12 cellular contexts compared by ENCODE assay signal in genomic region chr10:14665304-14665703, GRCh38.
DNase-seq lines count a peak whose midpoint lies in the region; ATAC-seq and TF ChIP-seq lines count a peak whose summit lies in the region.
"Had no signal": no experiment of that assay in that cellular context is flagged by ENCODE, and none has a peak within 500 bp of the region (broad histone marks: within the 10 kb centered on the region; RNA-seq: fewer than 3 reads in every experiment).

No MANE protein-coding gene starts in this region.

- no peak overlapping the region for H3K4me3 Mint-ChIP-seq in activated T-cell treated with anti-CD3 and anti-CD28 coated beads, Interleukin-2, amount 50 U/mL, for 24 hours
- H3K4me3 Mint-ChIP-seq: memory B cell had no signal

- ATAC-seq in GM21423 (IDR thresholded peaks at IDR 0.05; ENCODE audit: unreplicated experiment) = no peak
- ATAC-seq in HG02798 (IDR thresholded peaks at IDR 0.05; ENCODE audit: poor library complexity, unreplicated experiment) = no peak
- ATAC-seq: HepG2 had no signal

- WGBS in mammary epithelial cell (ENCODE audit: low coverage, missing lambda C conversion rate) = 0% methylated on average over 1 of the region's 1 CpG
- 0% methylated on average over 1 of the region's 1 CpG for WGBS in prostate gland

- H3K4me2 ChIP-seq in mammary epithelial cell (ENCODE audit: insufficient read depth, low read depth, low read length) = no peak overlapping the region
- H3K4me2 ChIP-seq: BLaER1 had no signal

- no peaks in the 10 kb centered on the region for H3K27me3 ChIP-seq in mammary epithelial cell (ENCODE audit: insufficient read depth, low read length)
- no peaks in the 10 kb centered on the region for H3K27me3 ChIP-seq in prostate gland (replicated peaks; ENCODE audit: insufficient read depth)
- H3K27me3 ChIP-seq: BLaER1 had no signal

- peaks cover 27% of the 10 kb centered on the region for H3K9me3 Mint-ChIP-seq in activated T-cell treated with anti-CD3 and anti-CD28 coated beads, Interleukin-2, amount 50 U/mL, for 24 hours

- dilution Hi-C loops in mammary epithelial cell (cut with HindIII; ENCODE audit: low sequenced_read_pairs) = no loop called here

- no peak overlapping the region for H3K4me3 ChIP-seq in mammary epithelial cell (replicated peaks in 1 of 3; ENCODE audit: insufficient read depth in 1 of 3, low read depth in 2 of 3, low read length in 3 of 3)
- H3K4me3 ChIP-seq in prostate gland = no peak overlapping the region
- H3K4me3 ChIP-seq: BLaER1 had no signal

- CTCF ChIA-PET in mammary epithelial cell (lab: Charles Lee; ENCODE audit: low non-redundant PET) = no interaction called here

- H3K27ac Mint-ChIP-seq in activated T-cell treated with anti-CD3 and anti-CD28 coated beads, Interleukin-2, amount 50 U/mL, for 24 hours = peak overlapping the region; percentile 86
- H3K27ac Mint-ChIP-seq: memory B cell had no signal

- in situ Hi-C loops in mammary epithelial cell (cut with MboI; ENCODE audit: low sequenced_read_pairs in 2 of 2) = no loop called here

- no peaks in the 10 kb centered on the region for H3K36me3 ChIP-seq in mammary epithelial cell (ENCODE audit: insufficient read depth, low read length)
- no peaks in the 10 kb centered on the region for H3K36me3 ChIP-seq in prostate gland
- H3K36me3 ChIP-seq: BLaER1 had no signal

- no peaks in the 10 kb centered on the region for H4K20me1 ChIP-seq in mammary epithelial cell (ENCODE audit: insufficient read depth, low read length)
- H4K20me1 ChIP-seq: BLaER1 had no signal

- BruUV-seq in mammary epithelial cell (replicated peaks; lab: Mats Ljungman, UMichigan) = no TSS peak

- no peaks in the 10 kb centered on the region for H3K79me2 ChIP-seq in mammary epithelial cell (ENCODE audit: insufficient read depth, low read length)

- no peak for DNase-seq in activated T-cell treated with anti-CD3 and anti-CD28 coated beads, Interleukin-2, amount 50 U/mL, for 24 hours
- no peak for DNase-seq in activated T-cell treated with anti-CD3 and anti-CD28 coated beads for 4 hours
- DNase-seq in NCI-H2171 treated with DMSO at 0.1 percent for 48 hours (lab: John Stamatoyannopoulos, UW) = peak; percentile 20
- peak; percentile 72 for DNase-seq in mammary epithelial cell
- DNase-seq in prostate gland (ENCODE audit: low spot score) = peak; percentile 29
- no peak for DNase-seq in SIG-M5 treated with dmso at 0.1 percent for 504 hours (lab: John Stamatoyannopoulos, UW; ENCODE audit: unreplicated experiment)
- DNase-seq: activated CD4-positive, alpha-beta T cell treated with anti-CD3 and anti-CD28 coated beads for 1 hour had no signal

- H3K9me3 ChIP-seq in mammary epithelial cell (replicated peaks; ENCODE audit: insufficient read depth, low read length) (no peaks in the 10 kb centered on the region), prostate gland (no peaks in the 10 kb centered on the region)

- H3K36me3 Mint-ChIP-seq in activated T-cell treated with anti-CD3 and anti-CD28 coated beads, Interleukin-2, amount 50 U/mL, for 24 hours (ENCODE audit: low read depth) = peaks cover 14% of the 10 kb centered on the region

- H3K27me3 Mint-ChIP-seq in activated T-cell treated with anti-CD3 and anti-CD28 coated beads, Interleukin-2, amount 50 U/mL, for 24 hours = no peaks in the 10 kb centered on the region
- H3K27me3 Mint-ChIP-seq: memory B cell had no signal

- intact Hi-C loops in mammary epithelial cell (cut with micrococcal nuclease) (no loop called here), prostate gland (cut with DNase I) (no loop called here)

- H3K27ac ChIP-seq in mammary epithelial cell (ENCODE audit: insufficient read depth, low read depth, low read length) = no peak overlapping the region
- H3K27ac ChIP-seq in prostate gland = no peak overlapping the region
- H3K27ac ChIP-seq: BLaER1 had no signal

- H2AFZ ChIP-seq in mammary epithelial cell (ENCODE audit: low read depth, low read length) = no peak overlapping the region

- peaks cover 79% of the 10 kb centered on the region for H3K4me1 Mint-ChIP-seq in activated T-cell treated with anti-CD3 and anti-CD28 coated beads, Interleukin-2, amount 50 U/mL, for 24 hours (ENCODE audit: low read depth)

- TF ChIP-seq CTCF in mammary epithelial cell (conservative IDR thresholded peaks at IDR 0.05 in 1 of 2, IDR thresholded peaks at IDR 0.05 in 1 of 2; ENCODE audit: extremely low read depth in 1 of 2, insufficient read depth in 1 of 2, low read depth in 1 of 2, low read length in 2 of 2) = no peak
- no peak for TF ChIP-seq CTCF in prostate gland (IDR thresholded peaks at IDR 0.05)

- H3K9ac ChIP-seq in mammary epithelial cell (ENCODE audit: insufficient read depth, low read length) = no peak overlapping the region
- H3K9ac ChIP-seq: BLaER1 had no signal

- TF ChIP-seq POLR2A in prostate gland (IDR thresholded peaks at IDR 0.05) = no peak

- H3K4me1 ChIP-seq in mammary epithelial cell (ENCODE audit: insufficient read depth, low read length) (peaks cover 9% of the 10 kb centered on the region), prostate gland (replicated peaks) (no peaks in the 10 kb centered on the region)

Comparison
In these comparisons a context has a peak if more than half of its experiments do, and no peak if none do; other contexts are left out.
1. DNase-seq: peak in NCI-H2171 treated with DMSO at 0.1 percent for 48 hours (single experiment), mammary epithelial cell (single experiment) and prostate gland (single experiment); none in activated T-cell treated with anti-CD3 and anti-CD28 coated beads, Interleukin-2, amount 50 U/mL, for 24 hours (single experiment), activated T-cell treated with anti-CD3 and anti-CD28 coated beads for 4 hours (single experiment) and SIG-M5 treated with dmso at 0.1 percent for 504 hours (single experiment).